In genomic region chr5:997001-997474, GRCh38 we compare ENCODE assay signal across 1 cellular context.
TF ChIP-seq lines count a peak whose summit lies in the region.

No MANE protein-coding gene starts in this region.

TF ChIP-seq in WTC11, 78 proteins besides CTCF, POLR2A, EP300 and RAD21 (continued from another document):
- no peak for TF ChIP-seq ZNF423 (CRISPR knock-in tag; IDR thresholded peaks at IDR 0.05)
TF ChIP-seq in WTC11: peak in this region for 0.
